Comparison of ENCODE assay signal across 21 cellular contexts in the genomic region with DNA sequence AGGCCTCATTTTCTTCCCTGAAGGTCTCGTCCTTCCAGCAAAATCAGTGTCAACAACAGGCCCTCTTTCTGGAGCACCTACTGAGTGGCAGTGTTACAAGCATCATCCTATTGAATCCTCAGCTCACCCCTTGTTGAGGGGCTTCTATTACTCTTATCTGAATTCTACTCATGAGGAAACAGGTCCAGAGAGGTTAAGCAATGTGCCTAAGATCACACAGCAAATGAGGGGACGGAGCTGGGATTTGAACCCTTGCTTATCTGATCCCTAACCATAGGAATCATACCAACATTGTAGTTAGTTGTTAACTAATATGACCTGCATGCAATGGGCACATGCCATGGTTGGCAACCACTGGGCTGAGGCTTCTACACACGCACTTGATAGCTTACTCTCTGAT.
"Had no signal": no experiment of that assay in that cellular context is flagged by ENCODE, and none has a peak within 500 bp of the region (broad histone marks: within the 10 kb centered on the region; RNA-seq: fewer than 3 reads in every experiment).

No MANE protein-coding gene starts in this region.

- H3K27me3 Mint-ChIP-seq: stimulated activated memory B cell treated with anti-CD40 and anti-IgM and Interleukin-4, amounts not matched to agents 10 μg/mL and 1 μg/mL and 100 μg/mL, for 72 hours; type B pancreatic cell had no signal

- H3K27me3 ChIP-seq: dorsolateral prefrontal cortex, right atrium auricular region, spleen, testis, tibial artery had no signal

- H3K4me3 Mint-ChIP-seq: immature natural killer cell; natural killer cell; neural crest cell; stimulated activated memory B cell treated with anti-CD40 and anti-IgM and Interleukin-4, amounts not matched to agents 10 μg/mL and 1 μg/mL and 100 μg/mL, for 72 hours; type B pancreatic cell had no signal

- H3K27ac ChIP-seq: dorsolateral prefrontal cortex, lower lobe of right lung, prostate gland, right atrium auricular region, skin epidermis, spleen, testis, tibial artery had no signal

- H3K36me3 Mint-ChIP-seq: natural killer cell had no signal

- DNase-seq: dorsolateral prefrontal cortex; effector CD4-positive, alpha-beta T cell; hypothalamus; immature natural killer cell; islet precursor cell; kidney glomerular epithelial cell; lower lobe of right lung; natural killer cell; spleen; stimulated activated CD4-positive, alpha-beta T cell treated with anti-CD3 and anti-CD28 coated beads, Interleukin-4, amount 100 ng/mL, for 4 hours; stimulated activated naive CD8-positive, alpha-beta T cell treated with anti-CD3 and anti-CD28 coated beads, Interleukin-15, Interleukin-2, amounts not matched to agents 100 U/mL and 50 U/mL, for 24 hours; substantia nigra; testis; tibial artery had no signal

- H3K4me1 ChIP-seq: prostate gland had no signal

- H3K27ac Mint-ChIP-seq: natural killer cell; stimulated activated memory B cell treated with anti-CD40 and anti-IgM and Interleukin-4, amounts not matched to agents 10 μg/mL and 1 μg/mL and 100 μg/mL, for 72 hours; type B pancreatic cell had no signal

- ATAC-seq: left ventricle myocardium superior; lower lobe of right lung; natural killer cell; stimulated activated memory B cell treated with anti-CD40 and anti-IgM and Interleukin-4, amounts not matched to agents 10 μg/mL and 1 μg/mL and 100 μg/mL, for 72 hours; stimulated activated naive CD8-positive, alpha-beta T cell treated with anti-CD3 and anti-CD28 coated beads, Interleukin-15, Interleukin-2, amounts not matched to agents 100 U/mL and 50 U/mL, for 24 hours had no signal

- H3K4me3 ChIP-seq: dorsolateral prefrontal cortex, lower lobe of right lung, prostate gland, right atrium auricular region, skin epidermis, spleen, testis, tibial artery had no signal

- H3K9me3 Mint-ChIP-seq: immature natural killer cell; natural killer cell; neural crest cell; stimulated activated memory B cell treated with anti-CD40 and anti-IgM and Interleukin-4, amounts not matched to agents 10 μg/mL and 1 μg/mL and 100 μg/mL, for 72 hours; type B pancreatic cell had no signal

- H3K9me3 ChIP-seq: lower lobe of right lung, prostate gland, right atrium auricular region, spleen, testis, tibial artery had no signal
